6 cellular contexts compared by ENCODE assay signal in genomic region chr17:81831957-81832607, GRCh38. TPM values are rescaled to one million over a fixed set of nuclear protein-coding genes. Genes with fewer than 3 reads are reported as not detected.
DNase-seq lines count a peak whose midpoint lies in the region; ATAC-seq and TF ChIP-seq lines count a peak whose summit lies in the region.

No MANE protein-coding gene starts in this region.

- H3K27ac ChIP-seq in CD4-positive, alpha-beta T cell (ENCODE audit: low read depth, low read length) = peak overlapping the region; percentile 64

- peak overlapping the region; percentile 93 for H3K4me3 Mint-ChIP-seq in CD4-positive, alpha-beta T cell

- peak; percentile 70 for ATAC-seq in CD4-positive, alpha-beta T cell (ENCODE audit: poor library complexity)

- intact Hi-C loops in CD4-positive, alpha-beta T cell (cut with DNase I, micrococcal nuclease) = loop anchor here (2.0 to 5.0 kb wide), 4 partner anchors 29 to 85 kb away; partner anchors contain the start of genes ALYREF (in 1 of the 2), ANAPC11 (in 1 of the 2), ARHGDIA (in 1 of the 2) and P4HB (in 1 of the 2)

- peak overlapping the region; percentile 88 for H3K27ac Mint-ChIP-seq in CD4-positive, alpha-beta T cell

- no peaks in the 10 kb centered on the region for H3K27me3 Mint-ChIP-seq in CD4-positive, alpha-beta T cell

- CTCF ChIA-PET in CD4-positive, alpha-beta T cell (lab: Charles Lee) = no interaction called here

- DNase-seq in CD4-positive, alpha-beta T cell = peak in 9 of 10 experiments; percentile 15 to 56 (median 31)
- peak; percentile 34 for DNase-seq in KBM-7
- peak; percentile 54 for DNase-seq in activated T-cell treated with anti-CD3 and anti-CD28 coated beads, Interleukin-2, amount 50 U/mL, for 1 hour
- DNase-seq in inferior parietal cortex (ENCODE audit: extremely low spot score) = peak; percentile 4
- DNase-seq in superior temporal gyrus (ENCODE audit: extremely low spot score) = peak; percentile 8
- no peak for DNase-seq in HK-2 (ENCODE audit: unreplicated experiment)

- no peak for TF ChIP-seq CTCF in CD4-positive, alpha-beta T cell (IDR thresholded peaks at IDR 0.05)

- H3K9me3 ChIP-seq in CD4-positive, alpha-beta T cell (ENCODE audit: control insufficient read depth, low read length) = no peaks in the 10 kb centered on the region

- POLR2A ChIA-PET in CD4-positive, alpha-beta T cell (lab: Charles Lee) = interaction anchor here (2.8 kb wide), 1 partner anchor 129 kb away, joined by 13 read pairs; the partner anchor contains the start of gene MRPL12

- H3K36me3 Mint-ChIP-seq in CD4-positive, alpha-beta T cell (ENCODE audit: low read depth) = peaks cover 7% of the 10 kb centered on the region

- in situ Hi-C loops in KBM-7 (cut with MboI; ENCODE audit: low pct_unique_long_range_greater_than_20kb, low sequenced_read_pairs) = no loop called here

- no peaks in the 10 kb centered on the region for H3K27me3 ChIP-seq in CD4-positive, alpha-beta T cell (ENCODE audit: control insufficient read depth, insufficient read depth, low read length)

- no peaks in the 10 kb centered on the region for H3K9me3 Mint-ChIP-seq in CD4-positive, alpha-beta T cell

- peaks cover 19% of the 10 kb centered on the region for H3K4me1 Mint-ChIP-seq in CD4-positive, alpha-beta T cell (ENCODE audit: low read depth)

RNA-seq across cellular contexts. Expression of gene MCRIP1, which starts 1.0 kb away (rescaled TPM):
- 10 to 100 TPM; 36.9 to 37.7 TPM for total RNA-seq in CD4-positive, alpha-beta T cell

RNA-seq across cellular contexts. Expression of gene PPP1R27, which starts 2.8 kb away (rescaled TPM):
- not detected for total RNA-seq in CD4-positive, alpha-beta T cell

RNA-seq across cellular contexts. Expression of gene GCGR, which starts 28.1 kb away (rescaled TPM):
- total RNA-seq in CD4-positive, alpha-beta T cell = not detected

RNA-seq across cellular contexts. Expression of gene P4HB, which starts 28.3 kb away (rescaled TPM):
- 100 to 1,000 TPM; 223 to 233 TPM for total RNA-seq in CD4-positive, alpha-beta T cell

RNA-seq across cellular contexts. Expression of gene ARHGDIA, which starts 39.1 kb away (rescaled TPM):
- 100 to 1,000 TPM; 706 to 715 TPM for total RNA-seq in CD4-positive, alpha-beta T cell
